In genomic region chr12:4114986-4115385, GRCh38 we compare ENCODE assay signal across 13 cellular contexts.
DNase-seq lines count a peak whose midpoint lies in the region; TF ChIP-seq lines count a peak whose summit lies in the region.
"Had no signal": no experiment of that assay in that cellular context is flagged by ENCODE, and none has a peak within 500 bp of the region (broad histone marks: within the 10 kb centered on the region; RNA-seq: fewer than 3 reads in every experiment).

No MANE protein-coding gene starts in this region.

- no peak overlapping the region for H2AFZ ChIP-seq in OCI-LY3 (ENCODE audit: low read depth, low read length)

- no peak overlapping the region for H2BK5ac ChIP-seq in mesendoderm (ENCODE audit: low read length)

- H3K27ac ChIP-seq in OCI-LY3 (ENCODE audit: low read length) (peak overlapping the region; percentile 100), mesendoderm (ENCODE audit: low read depth, low read length) (no peak overlapping the region)
- H3K27ac ChIP-seq: ascending aorta, tibial nerve had no signal

- H3K79me1 ChIP-seq in mesendoderm (ENCODE audit: low read length), result no peaks in the 10 kb centered on the region

- H3K4me2 ChIP-seq in OCI-LY3 (ENCODE audit: low read length) (peak overlapping the region; percentile 100), mesendoderm (ENCODE audit: low read length) (no peak overlapping the region)

- no peak overlapping the region for H4K5ac ChIP-seq in mesendoderm (ENCODE audit: low read length)

- H3K4ac ChIP-seq in mesendoderm (ENCODE audit: low read depth, low read length), result no peak overlapping the region

- no CpG with 5 or more reads among the region's 7 CpGs for WGBS in mesendoderm (ENCODE audit: extremely low coverage, insufficient coverage, low lambda C conversion rate)

- H3K9me3 Mint-ChIP-seq in activated T-helper 1 cell treated with anti-CD3 and anti-CD28 coated beads, Interleukin-12 subunit alpha, Interleukin-12 subunit beta, Interleukin-2, Interleukin-4 antibody, amounts not matched to agents 30 ng/mL and 10 ng/mL and 1 ng/mL, durations not matched to agents 14 hours and 24 hours and 36 hours, result no peaks in the 10 kb centered on the region

- DNase-seq in activated T-helper 1 cell treated with anti-CD3 and anti-CD28 coated beads, Interleukin-12 subunit alpha, Interleukin-12 subunit beta, Interleukin-2, Interleukin-4 antibody, amounts not matched to agents 30 ng/mL and 10 ng/mL and 1 ng/mL, durations not matched to agents 14 hours and 24 hours and 36 hours (ENCODE audit: low spot score), result no peak
- peak; percentile 46 for DNase-seq in mesendoderm
- DNase-seq in effector CD4-positive, alpha-beta T cell, result no peak
- DNase-seq in superior temporal gyrus (ENCODE audit: extremely low spot score), result no peak
- DNase-seq in anterior cingulate cortex (lab: John Stamatoyannopoulos, UW), result no peak
- DNase-seq: cortex of kidney, NCI-H2107, NCI-H774 had no signal

- no peak overlapping the region for H3K23ac ChIP-seq in mesendoderm (ENCODE audit: low read length)

- H4K20me1 ChIP-seq in OCI-LY3 (ENCODE audit: insufficient read depth, low read length), result no peaks in the 10 kb centered on the region

- intact Hi-C loops in activated T-helper 1 cell treated with anti-CD3 and anti-CD28 coated beads, Interleukin-12 subunit alpha, Interleukin-12 subunit beta, Interleukin-2, Interleukin-4 antibody, amounts not matched to agents 30 ng/mL and 10 ng/mL and 1 ng/mL, durations not matched to agents 14 hours and 24 hours and 36 hours (cut with micrococcal nuclease), result loop anchor here (5.0 kb wide), 2 partner anchors 102 to 243 kb away; partner anchors contain the start of gene PARP11

- no peak overlapping the region for H2BK15ac ChIP-seq in mesendoderm (replicated peaks; ENCODE audit: low read depth)

- H3K9ac ChIP-seq in OCI-LY3 (ENCODE audit: low read length) (peak overlapping the region; percentile 100), mesendoderm (ENCODE audit: low read length) (no peak overlapping the region)

- no peaks in the 10 kb centered on the region for H3K36me3 ChIP-seq in OCI-LY3 (replicated peaks; ENCODE audit: low read depth, low read length)
- no peaks in the 10 kb centered on the region for H3K36me3 ChIP-seq in mesendoderm (ENCODE audit: control insufficient read depth, insufficient read depth, low read length)
- H3K36me3 ChIP-seq: ascending aorta, tibial nerve had no signal

- H3K4me3 Mint-ChIP-seq in activated T-helper 1 cell treated with anti-CD3 and anti-CD28 coated beads, Interleukin-12 subunit alpha, Interleukin-12 subunit beta, Interleukin-2, Interleukin-4 antibody, amounts not matched to agents 30 ng/mL and 10 ng/mL and 1 ng/mL, durations not matched to agents 14 hours and 24 hours and 36 hours, result peak overlapping the region; percentile 38

- no peak overlapping the region for H4K8ac ChIP-seq in mesendoderm (ENCODE audit: low read depth, low read length)

- H3K79me2 ChIP-seq in OCI-LY3 (ENCODE audit: low read length) (peaks cover 26% of the 10 kb centered on the region), mesendoderm (ENCODE audit: control insufficient read depth, insufficient read depth, low read length) (no peaks in the 10 kb centered on the region)

- no peaks in the 10 kb centered on the region for H3K36me3 Mint-ChIP-seq in activated T-helper 1 cell treated with anti-CD3 and anti-CD28 coated beads, Interleukin-12 subunit alpha, Interleukin-12 subunit beta, Interleukin-2, Interleukin-4 antibody, amounts not matched to agents 30 ng/mL and 10 ng/mL and 1 ng/mL, durations not matched to agents 14 hours and 24 hours and 36 hours (ENCODE audit: low read depth)

- H3K4me3 ChIP-seq in OCI-LY3 (ENCODE audit: low read length) (peak overlapping the region; percentile 77), mesendoderm (ENCODE audit: low read length) (no peak overlapping the region)
- H3K4me3 ChIP-seq: ascending aorta, tibial nerve had no signal

- no peaks in the 10 kb centered on the region for H3K9me3 ChIP-seq in OCI-LY3 (ENCODE audit: insufficient read depth, low read length)
- H3K9me3 ChIP-seq: ascending aorta, tibial nerve had no signal

- H3K4me1 ChIP-seq in OCI-LY3 (ENCODE audit: low read length), result peaks cover 88% of the 10 kb centered on the region
- peaks cover 5% of the 10 kb centered on the region for H3K4me1 ChIP-seq in mesendoderm (ENCODE audit: control insufficient read depth, low read depth, low read length)
- H3K4me1 ChIP-seq: ascending aorta had no signal

- H3K27me3 ChIP-seq in OCI-LY3 (ENCODE audit: low read depth, low read length) (no peaks in the 10 kb centered on the region), mesendoderm (ENCODE audit: insufficient read depth, low read length, poor library complexity) (no peaks in the 10 kb centered on the region)
- H3K27me3 ChIP-seq: ascending aorta, tibial nerve had no signal

- no peak overlapping the region for H3K27ac Mint-ChIP-seq in activated T-helper 1 cell treated with anti-CD3 and anti-CD28 coated beads, Interleukin-12 subunit alpha, Interleukin-12 subunit beta, Interleukin-2, Interleukin-4 antibody, amounts not matched to agents 30 ng/mL and 10 ng/mL and 1 ng/mL, durations not matched to agents 14 hours and 24 hours and 36 hours
- H3K27ac Mint-ChIP-seq: progenitor cell of endocrine pancreas had no signal

- no peak overlapping the region for H2AK5ac ChIP-seq in mesendoderm (ENCODE audit: low read length)

- no peak overlapping the region for H2BK120ac ChIP-seq in mesendoderm (ENCODE audit: low read depth, low read length)

- H3K27me3 Mint-ChIP-seq in activated T-helper 1 cell treated with anti-CD3 and anti-CD28 coated beads, Interleukin-12 subunit alpha, Interleukin-12 subunit beta, Interleukin-2, Interleukin-4 antibody, amounts not matched to agents 30 ng/mL and 10 ng/mL and 1 ng/mL, durations not matched to agents 14 hours and 24 hours and 36 hours (ENCODE audit: insufficient read depth), result no peaks in the 10 kb centered on the region

- H3K56ac ChIP-seq in mesendoderm (ENCODE audit: low read length), result no peak overlapping the region

- TF ChIP-seq POLR2A in GM18526 (IDR thresholded peaks at IDR 0.05; ENCODE audit: extremely low read depth, insufficient read length), result peak; percentile 25

- H3K4me1 Mint-ChIP-seq in activated T-helper 1 cell treated with anti-CD3 and anti-CD28 coated beads, Interleukin-12 subunit alpha, Interleukin-12 subunit beta, Interleukin-2, Interleukin-4 antibody, amounts not matched to agents 30 ng/mL and 10 ng/mL and 1 ng/mL, durations not matched to agents 14 hours and 24 hours and 36 hours (ENCODE audit: low read depth), result peaks cover 89% of the 10 kb centered on the region

- H3K18ac ChIP-seq in mesendoderm (ENCODE audit: low read length), result no peak overlapping the region

- TF ChIP-seq CTCF in OCI-LY3 (IDR thresholded peaks at IDR 0.05; ENCODE audit: low read depth, low read length), result no peak
